Comparison of ENCODE assay signal across 1 cellular context in the genomic region with DNA sequence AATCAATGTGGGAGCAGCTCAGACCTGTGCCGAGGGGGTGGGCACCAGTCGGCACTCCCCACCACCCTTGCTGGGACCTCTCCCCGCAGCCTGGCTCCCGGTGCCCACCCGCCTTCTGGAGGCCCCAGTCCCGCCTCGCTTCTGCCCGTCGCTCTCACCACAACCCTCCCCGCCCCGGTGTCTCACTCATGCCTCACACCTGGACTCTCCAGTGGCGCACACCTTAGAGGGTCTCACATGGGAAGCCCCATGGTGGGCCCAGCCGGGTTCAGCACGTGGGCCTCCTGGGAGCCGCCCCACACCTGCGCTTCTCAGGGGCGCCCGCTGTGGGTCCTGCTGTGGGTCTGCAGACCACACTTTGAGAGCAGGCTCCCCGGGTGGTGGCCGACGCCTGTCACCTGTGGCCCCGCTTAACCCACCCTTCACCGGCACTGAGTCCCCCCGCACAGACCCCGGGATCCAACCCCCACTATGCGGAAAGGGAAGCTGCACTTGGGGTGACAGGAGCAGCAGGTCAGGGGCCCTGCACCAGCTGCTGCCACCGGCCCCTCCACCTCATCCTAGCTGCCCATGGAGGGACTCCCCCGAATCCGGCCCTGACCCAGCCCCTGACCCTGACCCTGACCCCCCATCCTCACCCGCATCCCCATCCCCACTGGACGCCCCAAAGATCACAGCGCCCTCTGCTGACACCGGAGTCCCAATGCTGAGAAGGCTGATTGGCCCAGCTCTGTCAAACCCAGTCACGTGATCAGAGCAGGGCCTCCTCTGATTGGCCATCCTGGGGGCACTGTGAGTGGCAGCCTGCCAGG.
TF ChIP-seq lines count a peak whose summit lies in the region.

No MANE protein-coding gene starts in this region.

TF ChIP-seq in SK-N-SH, 30 proteins besides CTCF, POLR2A, EP300 and RAD21 (continued from another document):
- no peak for TF ChIP-seq FOSL2 (IDR thresholded peaks at IDR 0.05; ENCODE audit: borderline replicate concordance, low read depth)
- TF ChIP-seq, protein P1, sequence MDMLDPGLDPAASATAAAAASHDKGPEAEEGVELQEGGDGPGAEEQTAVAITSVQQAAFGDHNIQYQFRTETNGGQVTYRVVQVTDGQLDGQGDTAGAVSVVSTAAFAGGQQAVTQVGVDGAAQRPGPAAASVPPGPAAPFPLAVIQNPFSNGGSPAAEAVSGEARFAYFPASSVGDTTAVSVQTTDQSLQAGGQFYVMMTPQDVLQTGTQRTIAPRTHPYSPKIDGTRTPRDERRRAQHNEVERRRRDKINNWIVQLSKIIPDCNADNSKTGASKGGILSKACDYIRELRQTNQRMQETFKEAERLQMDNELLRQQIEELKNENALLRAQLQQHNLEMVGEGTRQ (IDR thresholded peaks at IDR 0.05; ENCODE audit: borderline replicate concordance, low read depth, low read length): no peak
- no peak for TF ChIP-seq MXI1 (IDR thresholded peaks at IDR 0.05; ENCODE audit: low read depth, low read length)
- TF ChIP-seq RXRA (IDR thresholded peaks at IDR 0.05; ENCODE audit: borderline replicate concordance, low read depth): no peak
- TF ChIP-seq USF1 (IDR thresholded peaks at IDR 0.05; ENCODE audit: borderline replicate concordance, low read depth): peak; percentile 82
